ENCODE assay signal across 16 cellular contexts in genomic region chr2:143696651-143697050, GRCh38.
A peak's percentile ranks its signal among the peaks of the same experiment; 100 is the strongest.
DNase-seq lines count a peak whose midpoint lies in the region; ATAC-seq, FAIRE-seq and TF ChIP-seq lines count a peak whose summit lies in the region.
"Had no signal": no experiment of that assay in that cellular context is flagged by ENCODE, and none has a peak within 500 bp of the region (broad histone marks: within the 10 kb centered on the region; RNA-seq: fewer than 3 reads in every experiment).

No MANE protein-coding gene starts in this region.

- peak; percentile 23 for FAIRE-seq in GM12891 (lab: Jason Lieb, UNC)
- FAIRE-seq: TTC549, urothelium cell line had no signal

- DNase-seq in GM12891 (ENCODE audit: insufficient read length, low spot score) (no peak), Kasumi-1 (lab: John Stamatoyannopoulos, UW) (no peak), NCI-H187 treated with DMSO at 0.1 percent for 48 hours (lab: John Stamatoyannopoulos, UW) (no peak)
- no peak for DNase-seq in effector CD8-positive, alpha-beta T cell (lab: John Stamatoyannopoulos, UW)
- DNase-seq: activated CD8-positive, alpha-beta memory T cell treated with anti-CD3 and anti-CD28 coated beads, Interleukin-2, amount 10 ng/mL, durations not matched to agents 7 days and 5 days; activated naive CD4-positive, alpha-beta T cell treated with anti-CD3 and anti-CD28 coated beads, Interleukin-2, amount 50 U/mL, for 16 hours; gastrocnemius medialis; H9; NCI-H1105 treated with DMSO at 0.1 percent for 48 hours; NCI-H524 had no signal

- TF ChIP-seq POLR2A in GM12891 (IDR thresholded peaks at IDR 0.05; ENCODE audit: low read depth, low read length), result no peak

- ATAC-seq in GM19395 (IDR thresholded peaks at IDR 0.05; ENCODE audit: unreplicated experiment), result peak; percentile 80
- peak; percentile 65 for ATAC-seq in HG02610 (IDR thresholded peaks at IDR 0.05; ENCODE audit: unreplicated experiment)
- peak; percentile 58 for ATAC-seq in HG03378 (IDR thresholded peaks at IDR 0.05; ENCODE audit: unreplicated experiment)
- no peak for ATAC-seq in HG03280 (IDR thresholded peaks at IDR 0.05; ENCODE audit: unreplicated experiment)
- ATAC-seq: activated CD8-positive, alpha-beta memory T cell treated with anti-CD3 and anti-CD28 coated beads, Interleukin-2, amount 10 ng/mL, durations not matched to agents 7 days and 5 days; gastrocnemius medialis had no signal

TF ChIP-seq in GM12891, 5 proteins besides CTCF, POLR2A, EP300 and RAD21:
- TF ChIP-seq POLR2AphosphoS5 (IDR thresholded peaks at IDR 0.05; ENCODE audit: low read depth, low read length), result no peak
- TF ChIP-seq SPI1 (IDR thresholded peaks at IDR 0.05; ENCODE audit: low read depth, low read length), result peak; percentile 89
- no peak for TF ChIP-seq PAX5 (IDR thresholded peaks at IDR 0.05; ENCODE audit: insufficient read depth, low read length, severe bottlenecking)
